Comparison of ENCODE assay signal across 8 cellular contexts in genomic region chr15:52021128-52021671, GRCh38. TPM values are rescaled to one million over a fixed set of nuclear protein-coding genes. Genes with fewer than 3 reads are reported as not detected.
DNase-seq lines count a peak whose midpoint lies in the region; ATAC-seq and TF ChIP-seq lines count a peak whose summit lies in the region.

No MANE protein-coding gene starts in this region.

- H3K27ac ChIP-seq in CD8-positive, alpha-beta memory T cell (ENCODE audit: low read depth, low read length): peak overlapping the region; percentile 80
- H3K27ac ChIP-seq in right cardiac atrium (ENCODE audit: low read length): peak overlapping the region; percentile 45

- DNase-seq in CD8-positive, alpha-beta memory T cell: peak; percentile 36 to 80 (median 52)
- DNase-seq in activated naive CD8-positive, alpha-beta T cell treated with anti-CD3 and anti-CD28 coated beads, Interleukin-2, amount 50 U/mL, for 16 hours (ENCODE audit: low read depth, low spot score): peak; percentile 29
- DNase-seq in right cardiac atrium: peak in 1 of 3 donors; percentile 33

- peak overlapping the region; percentile 98 for H3K9ac ChIP-seq in skeletal muscle satellite cell (ENCODE audit: low read depth, low read length)

- H3K9me3 Mint-ChIP-seq in CD8-positive, alpha-beta memory T cell: no peaks in the 10 kb centered on the region

- no peaks in the 10 kb centered on the region for H3K9me3 ChIP-seq in CD8-positive, alpha-beta memory T cell (ENCODE audit: low read length)
- H3K9me3 ChIP-seq in right cardiac atrium (ENCODE audit: control insufficient read depth, low read length) (no peaks in the 10 kb centered on the region), skeletal muscle satellite cell (replicated peaks; ENCODE audit: low read length) (no peaks in the 10 kb centered on the region)

- no peaks in the 10 kb centered on the region for H3K36me3 ChIP-seq in CD8-positive, alpha-beta memory T cell (ENCODE audit: insufficient read depth, low read length)
- peaks cover 3% of the 10 kb centered on the region for H3K36me3 ChIP-seq in skeletal muscle satellite cell (ENCODE audit: insufficient read depth, low read length)

- H3K27me3 Mint-ChIP-seq in CD8-positive, alpha-beta memory T cell: peaks cover 0 to 3% of the 10 kb centered on the region in 2 donors

- peak overlapping the region; percentile 87 to 97 (median 92) for H3K4me3 Mint-ChIP-seq in CD8-positive, alpha-beta memory T cell

- peak overlapping the region; percentile 14 to 97 (median 93) for H3K27ac Mint-ChIP-seq in CD8-positive, alpha-beta memory T cell

- WGBS in right cardiac atrium: under 1% methylated on average over 4 of the region's 4 CpGs

- intact Hi-C loops in right cardiac atrium (cut with DNase I): no loop called here

- CTCF ChIA-PET in CD8-positive, alpha-beta memory T cell (lab: Charles Lee): interaction anchor here (1.4 to 1.7 kb wide), 4 partner anchors 19 to 187 kb away, joined by 3 to 6 read pairs (median 4); no protein-coding TSS in a partner anchor

- peak overlapping the region; percentile 84 for H3K4me3 ChIP-seq in CD8-positive, alpha-beta memory T cell (ENCODE audit: low read length)
- H3K4me3 ChIP-seq in right cardiac atrium (ENCODE audit: low read length): peak overlapping the region; percentile 81
- H3K4me3 ChIP-seq in skeletal muscle satellite cell (ENCODE audit: low read length): peak overlapping the region; percentile 91

- peaks cover 30% of the 10 kb centered on the region for H3K4me1 ChIP-seq in CD8-positive, alpha-beta memory T cell (ENCODE audit: insufficient read depth, low read length)
- peaks cover 3% of the 10 kb centered on the region for H3K4me1 ChIP-seq in right cardiac atrium (ENCODE audit: control insufficient read depth, insufficient read depth, low read length)
- H3K4me1 ChIP-seq in skeletal muscle satellite cell (ENCODE audit: control insufficient read depth, insufficient read depth, low read length): peaks cover 23% of the 10 kb centered on the region

- ATAC-seq in HG03060 (IDR thresholded peaks at IDR 0.05; ENCODE audit: low read depth, unreplicated experiment) (peak; percentile 32), SK-N-SH treated with all-trans-retinoic acid at 6 μM for 48 hours (peak; percentile 41), right cardiac atrium (peak in 1 of 2 donors; percentile 28), HG03045 (IDR thresholded peaks at IDR 0.05; ENCODE audit: unreplicated experiment) (no peak), HG03521 (IDR thresholded peaks at IDR 0.05; ENCODE audit: unreplicated experiment) (no peak)

- POLR2A ChIA-PET in CD8-positive, alpha-beta memory T cell (lab: Charles Lee): interaction anchor here (0.6 to 2.9 kb wide), 6 partner anchors 9 to 158 kb away, joined by 3 to 22 read pairs (median 5); partner anchors contain the start of gene LEO1

- peak overlapping the region; percentile 80 for H3K4me2 ChIP-seq in skeletal muscle satellite cell (ENCODE audit: low read length)

- peaks cover 0 to 9% (median 0%) of the 10 kb centered on the region in 3 donors for H3K36me3 Mint-ChIP-seq in CD8-positive, alpha-beta memory T cell

- H3K27me3 ChIP-seq in CD8-positive, alpha-beta memory T cell (ENCODE audit: insufficient read depth, low read length, poor library complexity, severe bottlenecking): no peaks in the 10 kb centered on the region
- H3K27me3 ChIP-seq in right cardiac atrium (ENCODE audit: control insufficient read depth, insufficient read depth) (no peaks in the 10 kb centered on the region), skeletal muscle satellite cell (ENCODE audit: control insufficient read depth, insufficient read depth, low read length) (no peaks in the 10 kb centered on the region)

- peaks cover 32 to 55% (median 49%) of the 10 kb centered on the region in 3 donors for H3K4me1 Mint-ChIP-seq in CD8-positive, alpha-beta memory T cell

TF ChIP-seq in SK-N-SH treated with all-trans-retinoic acid at 6 μM for 48 hours, 23 proteins besides CTCF, POLR2A, EP300 and RAD21 (continues in another document):
- TF ChIP-seq, protein P1, sequence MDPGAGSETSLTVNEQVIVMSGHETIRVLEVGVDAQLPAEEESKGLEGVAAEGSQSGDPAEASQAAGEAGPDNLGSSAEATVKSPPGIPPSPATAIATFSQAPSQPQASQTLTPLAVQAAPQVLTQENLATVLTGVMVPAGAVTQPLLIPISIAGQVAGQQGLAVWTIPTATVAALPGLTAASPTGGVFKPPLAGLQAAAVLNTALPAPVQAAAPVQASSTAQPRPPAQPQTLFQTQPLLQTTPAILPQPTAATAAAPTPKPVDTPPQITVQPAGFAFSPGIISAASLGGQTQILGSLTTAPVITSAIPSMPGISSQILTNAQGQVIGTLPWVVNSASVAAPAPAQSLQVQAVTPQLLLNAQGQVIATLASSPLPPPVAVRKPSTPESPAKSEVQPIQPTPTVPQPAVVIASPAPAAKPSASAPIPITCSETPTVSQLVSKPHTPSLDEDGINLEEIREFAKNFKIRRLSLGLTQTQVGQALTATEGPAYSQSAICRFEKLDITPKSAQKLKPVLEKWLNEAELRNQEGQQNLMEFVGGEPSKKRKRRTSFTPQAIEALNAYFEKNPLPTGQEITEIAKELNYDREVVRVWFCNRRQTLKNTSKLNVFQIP (CRISPR knock-in tag; IDR thresholded peaks at IDR 0.05; ENCODE audit: borderline replicate concordance, low read depth): no peak
- TF ChIP-seq ZC3H10 (CRISPR knock-in tag; IDR thresholded peaks at IDR 0.05) (no peak), CSRNP3 (CRISPR knock-in tag; IDR thresholded peaks at IDR 0.05) (no peak), RARB (CRISPR knock-in tag; IDR thresholded peaks at IDR 0.05) (no peak), PPARA (CRISPR knock-in tag; IDR thresholded peaks at IDR 0.05; ENCODE audit: borderline replicate concordance) (no peak), ARNTL (CRISPR knock-in tag; IDR thresholded peaks at IDR 0.05; ENCODE audit: borderline replicate concordance, low read depth) (no peak), GLIS3 (CRISPR knock-in tag; IDR thresholded peaks at IDR 0.05) (no peak), PATZ1 (CRISPR knock-in tag; IDR thresholded peaks at IDR 0.05; ENCODE audit: borderline replicate concordance) (no peak), TCF4 (CRISPR knock-in tag; IDR thresholded peaks at IDR 0.05; ENCODE audit: borderline replicate concordance) (no peak)
- TF ChIP-seq, protein P2, sequence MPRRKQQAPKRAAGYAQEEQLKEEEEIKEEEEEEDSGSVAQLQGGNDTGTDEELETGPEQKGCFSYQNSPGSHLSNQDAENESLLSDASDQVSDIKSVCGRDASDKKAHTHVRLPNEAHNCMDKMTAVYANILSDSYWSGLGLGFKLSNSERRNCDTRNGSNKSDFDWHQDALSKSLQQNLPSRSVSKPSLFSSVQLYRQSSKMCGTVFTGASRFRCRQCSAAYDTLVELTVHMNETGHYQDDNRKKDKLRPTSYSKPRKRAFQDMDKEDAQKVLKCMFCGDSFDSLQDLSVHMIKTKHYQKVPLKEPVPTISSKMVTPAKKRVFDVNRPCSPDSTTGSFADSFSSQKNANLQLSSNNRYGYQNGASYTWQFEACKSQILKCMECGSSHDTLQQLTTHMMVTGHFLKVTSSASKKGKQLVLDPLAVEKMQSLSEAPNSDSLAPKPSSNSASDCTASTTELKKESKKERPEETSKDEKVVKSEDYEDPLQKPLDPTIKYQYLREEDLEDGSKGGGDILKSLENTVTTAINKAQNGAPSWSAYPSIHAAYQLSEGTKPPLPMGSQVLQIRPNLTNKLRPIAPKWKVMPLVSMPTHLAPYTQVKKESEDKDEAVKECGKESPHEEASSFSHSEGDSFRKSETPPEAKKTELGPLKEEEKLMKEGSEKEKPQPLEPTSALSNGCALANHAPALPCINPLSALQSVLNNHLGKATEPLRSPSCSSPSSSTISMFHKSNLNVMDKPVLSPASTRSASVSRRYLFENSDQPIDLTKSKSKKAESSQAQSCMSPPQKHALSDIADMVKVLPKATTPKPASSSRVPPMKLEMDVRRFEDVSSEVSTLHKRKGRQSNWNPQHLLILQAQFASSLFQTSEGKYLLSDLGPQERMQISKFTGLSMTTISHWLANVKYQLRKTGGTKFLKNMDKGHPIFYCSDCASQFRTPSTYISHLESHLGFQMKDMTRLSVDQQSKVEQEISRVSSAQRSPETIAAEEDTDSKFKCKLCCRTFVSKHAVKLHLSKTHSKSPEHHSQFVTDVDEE (CRISPR knock-in tag; IDR thresholded peaks at IDR 0.05): no peak

RNA-seq across cellular contexts. Expression of gene MAPK6, which starts 2.2 kb away (rescaled TPM):
- total RNA-seq in CD8-positive, alpha-beta memory T cell: 100 to 1,000 TPM in 1 of 2 experiments, 10 to 100 TPM in 1; 97.6 to 103 TPM
- 7.9 TPM for polyA plus RNA-seq in CD8-positive, alpha-beta memory T cell
- 10 to 100 TPM; 18.4 to 22.3 (median 19.6) TPM for total RNA-seq in right cardiac atrium
- polyA plus RNA-seq in right cardiac atrium: 6.1 TPM
- total RNA-seq in skeletal muscle satellite cell (2012; rRNA removed): 62.3 and 66.2 TPM in 2 replicates

RNA-seq across cellular contexts. Expression of gene LEO1, which starts 49.6 kb away (rescaled TPM):
- total RNA-seq in CD8-positive, alpha-beta memory T cell: 10 to 100 TPM; 36.0 to 38.2 TPM
- polyA plus RNA-seq in CD8-positive, alpha-beta memory T cell: 27.3 TPM
- total RNA-seq in right cardiac atrium: 10 to 100 TPM in 3 of 4 donors, 1 to 10 TPM in 1; 7.9 to 11.8 (median 10.7) TPM
- polyA plus RNA-seq in right cardiac atrium: 11.4 TPM
- 16.6 and 26.9 TPM in 2 replicates for total RNA-seq in skeletal muscle satellite cell (2012; rRNA removed)

Comparison
In these comparisons a context has a peak if more than half of its experiments do, and no peak if none do; other contexts are left out.
1. ATAC-seq: peak in HG03060 (single experiment) and SK-N-SH treated with all-trans-retinoic acid at 6 μM for 48 hours (single experiment); none in HG03045 (single experiment) and HG03521 (single experiment).
2. RNA of gene MAPK6, which starts 2.2 kb away (total RNA-seq): 97.6 to 103 TPM in CD8-positive, alpha-beta memory T cell; 18.4 to 22.3 TPM in right cardiac atrium; every median in the first group is over 4 times any median in the second.
3. Peak in every context shown above with its lines, with median percentiles within 50 percentile points of each other: H3K4me3 ChIP-seq.